In genomic region chr4:138390286-138390685, GRCh38 we compare ENCODE assay signal across 23 cellular contexts.
DNase-seq lines count a peak whose midpoint lies in the region; ATAC-seq, FAIRE-seq and TF ChIP-seq lines count a peak whose summit lies in the region.
"Had no signal": no experiment of that assay in that cellular context is flagged by ENCODE, and none has a peak within 500 bp of the region (broad histone marks: within the 10 kb centered on the region; RNA-seq: fewer than 3 reads in every experiment).

No MANE protein-coding gene starts in this region.

- H2BK15ac ChIP-seq in mesenchymal stem cell (ENCODE audit: low read depth, poor library complexity, severe bottlenecking), result no peak overlapping the region

- H2BK5ac ChIP-seq in mesenchymal stem cell (ENCODE audit: low read depth, low read length, poor library complexity, severe bottlenecking), result no peak overlapping the region

- no peaks in the 10 kb centered on the region for H3K79me1 ChIP-seq in mesenchymal stem cell (replicated peaks; ENCODE audit: low read length, poor library complexity, severe bottlenecking)

- intact Hi-C loops in endothelial cell of umbilical vein (cut with micrococcal nuclease), result no loop called here

- POLR2A ChIA-PET in endothelial cell of umbilical vein (lab: Charles Lee), result no interaction called here

- H3K36me3 ChIP-seq in endothelial cell of umbilical vein (ENCODE audit: control insufficient read depth in 2 of 2, extremely low read depth in 1 of 2, insufficient read depth in 2 of 2, low read length in 2 of 2) (no peaks in the 10 kb centered on the region), mesenchymal stem cell (ENCODE audit: control insufficient read depth in 1 of 2, insufficient read depth in 2 of 2, low read depth in 1 of 2, low read length in 2 of 2) (no peaks in the 10 kb centered on the region)
- H3K36me3 ChIP-seq: gastrocnemius medialis, lower lobe of right lung, upper lobe of right lung had no signal

- H3K4me3 ChIP-seq in endothelial cell of umbilical vein (replicated peaks in 1 of 3; ENCODE audit: insufficient read depth in 1 of 3, low read depth in 1 of 3, low read length in 3 of 3) (no peak overlapping the region), mesenchymal stem cell (ENCODE audit: insufficient read depth in 1 of 2, low read depth in 1 of 2, low read length in 2 of 2) (no peak overlapping the region)
- H3K4me3 ChIP-seq: gastrocnemius medialis, GM23338, lower lobe of right lung, upper lobe of right lung had no signal

- H3K27me3 ChIP-seq in endothelial cell of umbilical vein (ENCODE audit: control insufficient read depth in 2 of 2, insufficient read depth in 2 of 2, low read length in 2 of 2), result no peaks in the 10 kb centered on the region
- H3K27me3 ChIP-seq in mesenchymal stem cell (ENCODE audit: control insufficient read depth in 1 of 2, insufficient read depth in 1 of 2, low read length in 2 of 2), result no peaks in the 10 kb centered on the region
- H3K27me3 ChIP-seq: gastrocnemius medialis, upper lobe of right lung had no signal

- ATAC-seq in left lobe of liver (no peak), HG02970 (IDR thresholded peaks at IDR 0.05; ENCODE audit: low FRiP score, unreplicated experiment) (no peak)
- ATAC-seq: CD8-positive, alpha-beta T cell; gastrocnemius medialis; GM23338; lower lobe of right lung; sciatic nerve; upper lobe of right lung had no signal

- H3K9me3 ChIP-seq in endothelial cell of umbilical vein (replicated peaks; ENCODE audit: control insufficient read depth, insufficient read depth, low read length) (no peaks in the 10 kb centered on the region), mesenchymal stem cell (ENCODE audit: control insufficient read depth, low read length) (no peaks in the 10 kb centered on the region)
- H3K9me3 ChIP-seq: gastrocnemius medialis, lower lobe of right lung, upper lobe of right lung had no signal

- H3K4me1 ChIP-seq in endothelial cell of umbilical vein (ENCODE audit: control insufficient read depth, extremely low read depth, insufficient read depth, low read length), result no peaks in the 10 kb centered on the region
- no peaks in the 10 kb centered on the region for H3K4me1 ChIP-seq in mesenchymal stem cell (ENCODE audit: control insufficient read depth, insufficient read depth, low read depth, low read length)
- H3K4me1 ChIP-seq: gastrocnemius medialis, lower lobe of right lung, upper lobe of right lung had no signal

- no TSS peak for BruUV-seq in endothelial cell of umbilical vein (replicated peaks; lab: Mats Ljungman, UMichigan)

- no peak overlapping the region for H2AK5ac ChIP-seq in mesenchymal stem cell (ENCODE audit: low read length, severe bottlenecking)

- no peaks in the 10 kb centered on the region for H4K20me1 ChIP-seq in endothelial cell of umbilical vein (replicated peaks; ENCODE audit: control insufficient read depth, extremely low read depth, insufficient read depth, low read length)

- H3K4me2 ChIP-seq in endothelial cell of umbilical vein (ENCODE audit: insufficient read depth, low read length), result no peak overlapping the region
- H3K4me2 ChIP-seq in mesenchymal stem cell (ENCODE audit: low read length, poor library complexity, severe bottlenecking), result no peak overlapping the region
- H3K4me2 ChIP-seq: GM23338 had no signal

- dilution Hi-C loops in endothelial cell of umbilical vein (cut with MboI; ENCODE audit: extremely low pct_ligation_motif_present, low sequenced_read_pairs), result no loop called here

- WGBS in mesenchymal stem cell, result 24% methylated on average over 2 of the region's 2 CpGs

- H2AFZ ChIP-seq in endothelial cell of umbilical vein (ENCODE audit: low read depth, low read length), result no peak overlapping the region
- no peak overlapping the region for H2AFZ ChIP-seq in mesenchymal stem cell (ENCODE audit: low read depth, low read length)
- H2AFZ ChIP-seq: GM23338 had no signal

- TF ChIP-seq POLR2A in endothelial cell of umbilical vein (IDR thresholded peaks at IDR 0.05; ENCODE audit: low read depth, low read length) (no peak), H54 (IDR thresholded peaks at IDR 0.05; ENCODE audit: low read depth, low read length) (no peak)

- no peak overlapping the region for H2BK120ac ChIP-seq in mesenchymal stem cell (ENCODE audit: low read depth, low read length)

- no peak overlapping the region for H3K27ac ChIP-seq in endothelial cell of umbilical vein (ENCODE audit: insufficient read depth, low read depth, low read length)
- no peak overlapping the region for H3K27ac ChIP-seq in mesenchymal stem cell (ENCODE audit: low read length, poor library complexity, severe bottlenecking)
- H3K27ac ChIP-seq: gastrocnemius medialis, lower lobe of right lung, upper lobe of right lung had no signal

- H4K8ac ChIP-seq in mesenchymal stem cell (ENCODE audit: low read length), result no peak overlapping the region

- H3K9ac ChIP-seq in endothelial cell of umbilical vein (replicated peaks; ENCODE audit: extremely low read depth, insufficient read depth, low read length), result no peak overlapping the region
- no peak overlapping the region for H3K9ac ChIP-seq in mesenchymal stem cell (ENCODE audit: low read length)

- FAIRE-seq in endothelial cell of umbilical vein (lab: Jason Lieb, UNC) (no peak), H54 (lab: Jason Lieb, UNC) (no peak)

- H2BK12ac ChIP-seq in mesenchymal stem cell (ENCODE audit: low read length in 2 of 2), result no peak overlapping the region

- CTCF ChIA-PET in endothelial cell of umbilical vein (lab: Charles Lee), result interaction anchor here (1.4 kb wide), 1 partner anchor 11 kb away, joined by 3 read pairs; no protein-coding TSS in a partner anchor

- H3K4ac ChIP-seq in mesenchymal stem cell (ENCODE audit: low read depth in 1 of 2, low read length in 2 of 2), result no peak overlapping the region

- H3K9me1 ChIP-seq in endothelial cell of umbilical vein (replicated peaks; ENCODE audit: control insufficient read depth, extremely low read depth, insufficient read depth, low read length), result no peaks in the 10 kb centered on the region

- H3K18ac ChIP-seq in mesenchymal stem cell (ENCODE audit: low read depth in 1 of 2, low read length in 2 of 2), result no peak overlapping the region

- DNase-seq in EL (peak; percentile 31), OCI-M1 (lab: John Stamatoyannopoulos, UW) (peak; percentile 39), endothelial cell of umbilical vein (ENCODE audit: low read depth, low spot score) (no peak), mesenchymal stem cell (peak; percentile 46), left lobe of liver (ENCODE audit: low spot score) (no peak), H54 (ENCODE audit: insufficient read length, low spot score) (no peak), ecto neural progenitor cell (ENCODE audit: low spot score) (no peak)
- DNase-seq: activated CD4-positive, alpha-beta T cell treated with anti-CD3 and anti-CD28 coated beads, Interleukin-2, amount 50 U/mL, for 1 hour; activated CD8-positive, alpha-beta memory T cell treated with anti-CD3 and anti-CD28 coated beads, Interleukin-2, amount 50 U/mL, for 48 hours; activated effector memory CD4-positive, alpha-beta T cell treated with anti-CD3 and anti-CD28 coated beads, Interleukin-2, amount 50 U/mL, for 16 hours; amniotic stem cell; CD8-positive, alpha-beta T cell; DMS53; gastrocnemius medialis; lower lobe of right lung; NCI-H1105; NK-92 treated with Interleukin-12 subunit alpha and Interleukin-12 subunit beta, amount 100 ng/mL, for 24 hours; stimulated activated naive CD4-positive, alpha-beta T cell treated with Interleukin-2 at 50 U/mL for 16 hours; T-helper 1 cell; upper lobe of right lung had no signal

- H3K23ac ChIP-seq in mesenchymal stem cell (ENCODE audit: low read length in 2 of 2), result no peak overlapping the region

- H3K14ac ChIP-seq in mesenchymal stem cell (ENCODE audit: low read length in 2 of 2), result no peak overlapping the region

- H3K79me2 ChIP-seq in endothelial cell of umbilical vein (ENCODE audit: control insufficient read depth, insufficient read depth, low read length), result no peaks in the 10 kb centered on the region

- H4K91ac ChIP-seq in mesenchymal stem cell (ENCODE audit: low read length), result no peak overlapping the region

- TF ChIP-seq CTCF in endothelial cell of umbilical vein (IDR thresholded peaks at IDR 0.05; ENCODE audit: extremely low read depth in 1 of 2, insufficient read depth in 1 of 2, low read depth in 1 of 2, low read length in 2 of 2), result no peak

TF ChIP-seq in endothelial cell of umbilical vein, 7 proteins besides CTCF, POLR2A, EP300 and RAD21:
- no peak for TF ChIP-seq EZH2 (IDR thresholded peaks at IDR 0.05; ENCODE audit: borderline replicate concordance, low read depth, low read length, severe bottlenecking)
- TF ChIP-seq MYC (IDR thresholded peaks at IDR 0.05; ENCODE audit: low read depth, low read length), result no peak
- no peak for TF ChIP-seq POLR2AphosphoS5 (IDR thresholded peaks at IDR 0.05; ENCODE audit: insufficient read depth, low read depth, low read length)
- no peak for TF ChIP-seq JUN (IDR thresholded peaks at IDR 0.05; ENCODE audit: borderline replicate concordance, insufficient read depth, insufficient read length, low read depth)
- TF ChIP-seq FOS (IDR thresholded peaks at IDR 0.05; ENCODE audit: borderline replicate concordance, insufficient read depth, low read length), result peak; percentile 29
- no peak for TF ChIP-seq GATA2 (IDR thresholded peaks at IDR 0.05; ENCODE audit: insufficient read depth, insufficient read length, low read depth, low read length)

Comparison
In these comparisons a context has a peak if more than half of its experiments do, and no peak if none do; other contexts are left out.
1. DNase-seq: peak in EL (single experiment), OCI-M1 (single experiment) and mesenchymal stem cell (single experiment); none in endothelial cell of umbilical vein (single experiment), left lobe of liver (single experiment), H54 (single experiment) and ecto neural progenitor cell (single experiment).